30 cellular contexts compared by ENCODE assay signal in genomic region chr6:117513778-117514371, GRCh38.
"Had no signal": no experiment of that assay in that cellular context is flagged by ENCODE, and none has a peak within 500 bp of the region (broad histone marks: within the 10 kb centered on the region; RNA-seq: fewer than 3 reads in every experiment).

No MANE protein-coding gene starts in this region.

- H3K9me3 ChIP-seq: breast epithelium, esophagus muscularis mucosa, heart left ventricle, left ventricle myocardium inferior, sigmoid colon, stomach, thyroid gland had no signal

- H3K4me3 ChIP-seq: breast epithelium, esophagus muscularis mucosa, heart left ventricle, left ventricle myocardium inferior, lung, sigmoid colon, stomach, thyroid gland had no signal

- DNase-seq: activated CD4-positive, alpha-beta T cell treated with anti-CD3 and anti-CD28 coated beads, Interleukin-2, amount 10 ng/mL, durations not matched to agents 7 days and 5 days; activated CD4-positive, CD25-positive, alpha-beta regulatory T cell treated with anti-CD3 and anti-CD28 coated beads, Interleukin-2, amount 50 U/mL, for 72 hours; activated CD8-positive, alpha-beta T cell treated with anti-CD3 and anti-CD28 coated beads for 36 hours; activated gamma-delta T cell treated with Interleukin-2 at 50 U/mL for 16 hours; activated naive CD4-positive, alpha-beta T cell treated with anti-CD3 and anti-CD28 coated beads, Interleukin-2, amount 50 U/mL, for 16 hours; activated naive CD8-positive, alpha-beta T cell treated with anti-CD3 and anti-CD28 coated beads, Interleukin-2, amount 50 U/mL, for 24 hours; activated T-cell treated with anti-CD3 and anti-CD28 coated beads, Interleukin-2, amount 50 U/mL, for 4 hours; amygdala; central memory CD4-positive, alpha-beta T cell; dermis blood vessel endothelial cell; effector CD4-positive, alpha-beta T cell; foreskin keratinocyte; heart left ventricle; left ventricle myocardium inferior; naive B cell; retina; sigmoid colon; small intestine; stimulated activated CD4-positive, alpha-beta T cell treated with anti-CD3 and anti-CD28 coated beads, Interleukin-1b, Interleukin-23, amount 100 ng/mL, for 48 hours; stimulated activated CD4-positive, alpha-beta T cell treated with anti-CD3 and anti-CD28 coated beads, Interleukin-4, amount 100 ng/mL, for 4 hours; stimulated activated CD8-positive, alpha-beta memory T cell treated with anti-CD3 and anti-CD28 coated beads, Interleukin-4, amount 100 ng/mL, for 48 hours; stomach; T-helper 17 cell; T1000; thyroid gland had no signal

- H3K9me3 Mint-ChIP-seq: activated CD4-positive, alpha-beta T cell treated with anti-CD3 and anti-CD28 coated beads, Interleukin-2, amount 10 ng/mL, durations not matched to agents 7 days and 5 days; activated CD8-positive, alpha-beta T cell treated with anti-CD3 and anti-CD28 coated beads for 36 hours; activated naive CD8-positive, alpha-beta T cell treated with anti-CD3 and anti-CD28 coated beads, Interleukin-2, amount 50 U/mL, for 24 hours; activated T-cell treated with anti-CD3 and anti-CD28 coated beads, Interleukin-2, amount 50 U/mL, for 4 hours; activated T-helper 17 cell treated with anti-CD3 and anti-CD28 coated beads, Interleukin-2, amount 50 U/mL, for 72 hours; naive B cell; stimulated activated memory B cell treated with anti-CD40 and anti-IgM and Interleukin-4, amounts not matched to agents 10 μg/mL and 1 μg/mL and 100 μg/mL, for 72 hours had no signal

- H3K4me1 ChIP-seq: breast epithelium, esophagus muscularis mucosa, left ventricle myocardium inferior, sigmoid colon had no signal

- H3K4me1 Mint-ChIP-seq: activated CD4-positive, alpha-beta T cell treated with anti-CD3 and anti-CD28 coated beads, Interleukin-2, amount 10 ng/mL, durations not matched to agents 7 days and 5 days; activated naive CD8-positive, alpha-beta T cell treated with anti-CD3 and anti-CD28 coated beads, Interleukin-2, amount 50 U/mL, for 24 hours; activated T-helper 17 cell treated with anti-CD3 and anti-CD28 coated beads, Interleukin-2, amount 50 U/mL, for 72 hours; naive B cell; stimulated activated memory B cell treated with anti-CD40 and anti-IgM and Interleukin-4, amounts not matched to agents 10 μg/mL and 1 μg/mL and 100 μg/mL, for 72 hours; T-helper 17 cell had no signal

- ATAC-seq: activated CD8-positive, alpha-beta T cell treated with anti-CD3 and anti-CD28 coated beads for 36 hours; activated naive CD8-positive, alpha-beta T cell treated with anti-CD3 and anti-CD28 coated beads, Interleukin-2, amount 50 U/mL, for 24 hours; activated T-cell treated with anti-CD3 and anti-CD28 coated beads, Interleukin-2, amount 50 U/mL, for 4 hours; activated T-helper 17 cell treated with anti-CD3 and anti-CD28 coated beads, Interleukin-2, amount 50 U/mL, for 72 hours; foreskin keratinocyte; heart left ventricle; stimulated activated memory B cell treated with anti-CD40 and anti-IgM and Interleukin-4, amounts not matched to agents 10 μg/mL and 1 μg/mL and 100 μg/mL, for 72 hours; T-helper 17 cell had no signal

- H3K36me3 ChIP-seq: breast epithelium, left ventricle myocardium inferior, sigmoid colon, thyroid gland had no signal

- H3K27me3 ChIP-seq: breast epithelium, esophagus muscularis mucosa, foreskin keratinocyte, heart left ventricle, sigmoid colon, stomach, thyroid gland had no signal

- H3K27ac ChIP-seq: breast epithelium, esophagus muscularis mucosa, foreskin keratinocyte, heart left ventricle, left ventricle myocardium inferior, sigmoid colon, stomach, thyroid gland had no signal

- H3K27ac Mint-ChIP-seq: activated CD4-positive, alpha-beta T cell treated with anti-CD3 and anti-CD28 coated beads, Interleukin-2, amount 10 ng/mL, durations not matched to agents 7 days and 5 days; activated CD8-positive, alpha-beta T cell treated with anti-CD3 and anti-CD28 coated beads for 36 hours; activated naive CD8-positive, alpha-beta T cell treated with anti-CD3 and anti-CD28 coated beads, Interleukin-2, amount 50 U/mL, for 24 hours; activated T-helper 17 cell treated with anti-CD3 and anti-CD28 coated beads, Interleukin-2, amount 50 U/mL, for 72 hours; stimulated activated memory B cell treated with anti-CD40 and anti-IgM and Interleukin-4, amounts not matched to agents 10 μg/mL and 1 μg/mL and 100 μg/mL, for 72 hours; T-helper 17 cell had no signal

- H3K4me3 Mint-ChIP-seq: activated CD4-positive, alpha-beta T cell treated with anti-CD3 and anti-CD28 coated beads, Interleukin-2, amount 10 ng/mL, durations not matched to agents 7 days and 5 days; activated CD8-positive, alpha-beta T cell treated with anti-CD3 and anti-CD28 coated beads for 36 hours; activated naive CD8-positive, alpha-beta T cell treated with anti-CD3 and anti-CD28 coated beads, Interleukin-2, amount 50 U/mL, for 24 hours; activated T-cell treated with anti-CD3 and anti-CD28 coated beads, Interleukin-2, amount 50 U/mL, for 4 hours; activated T-helper 17 cell treated with anti-CD3 and anti-CD28 coated beads, Interleukin-2, amount 50 U/mL, for 72 hours; naive B cell; stimulated activated memory B cell treated with anti-CD40 and anti-IgM and Interleukin-4, amounts not matched to agents 10 μg/mL and 1 μg/mL and 100 μg/mL, for 72 hours; T-helper 17 cell had no signal

- H3K36me3 Mint-ChIP-seq: naive B cell; stimulated activated memory B cell treated with anti-CD40 and anti-IgM and Interleukin-4, amounts not matched to agents 10 μg/mL and 1 μg/mL and 100 μg/mL, for 72 hours had no signal
